Comparison of ENCODE assay signal across 8 cellular contexts in the genomic region with DNA sequence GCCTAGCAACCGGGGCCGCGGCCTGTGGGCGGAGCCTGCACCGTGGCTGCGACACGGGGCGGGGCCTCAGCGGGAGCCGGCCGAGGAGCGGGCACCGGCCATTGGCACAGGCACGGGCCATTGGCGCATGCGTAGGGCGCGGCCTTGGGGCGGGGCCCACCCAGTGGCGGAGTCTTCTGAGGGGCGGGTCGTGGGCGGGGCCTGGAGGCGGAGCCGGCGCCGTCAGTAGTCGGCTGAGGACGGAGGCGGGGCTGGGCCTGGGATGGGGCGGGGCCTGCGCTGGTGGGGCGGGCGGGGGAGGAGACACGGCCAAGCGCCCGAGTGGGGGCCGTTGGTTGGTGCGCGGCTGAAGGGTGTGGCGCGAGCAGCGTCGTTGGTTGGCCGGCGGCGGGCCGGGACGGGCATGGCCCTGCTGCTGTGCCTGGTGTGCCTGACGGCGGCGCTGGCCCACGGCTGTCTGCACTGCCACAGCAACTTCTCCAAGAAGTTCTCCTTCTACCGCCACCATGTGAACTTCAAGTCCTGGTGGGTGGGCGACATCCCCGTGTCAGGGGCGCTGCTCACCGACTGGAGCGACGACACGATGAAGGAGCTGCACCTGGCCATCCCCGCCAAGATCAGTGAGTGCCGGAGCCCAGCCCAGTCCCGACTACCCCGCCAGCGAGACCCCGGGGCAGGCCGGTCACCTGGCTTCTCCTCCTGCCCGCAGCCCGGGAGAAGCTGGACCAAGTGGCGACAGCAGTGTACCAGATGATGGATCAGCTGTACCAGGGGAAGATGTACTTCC. TPM values are rescaled to one million over a fixed set of nuclear protein-coding genes. Genes with fewer than 3 reads are reported as not detected.
A peak's percentile ranks its signal among the peaks of the same experiment; 100 is the strongest.
DNase-seq lines count a peak whose midpoint lies in the region; ATAC-seq and TF ChIP-seq lines count a peak whose summit lies in the region.

A gene with protein sequence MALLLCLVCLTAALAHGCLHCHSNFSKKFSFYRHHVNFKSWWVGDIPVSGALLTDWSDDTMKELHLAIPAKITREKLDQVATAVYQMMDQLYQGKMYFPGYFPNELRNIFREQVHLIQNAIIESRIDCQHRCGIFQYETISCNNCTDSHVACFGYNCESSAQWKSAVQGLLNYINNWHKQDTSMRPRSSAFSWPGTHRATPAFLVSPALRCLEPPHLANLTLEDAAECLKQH (plus strand): TSS at position 373 of the 787 bp plus-strand sequence. CDS start 31 bp downstream, at position 404.

- no peaks in the 10 kb centered on the region for H3K27me3 Mint-ChIP-seq in activated naive CD8-positive, alpha-beta T cell treated with anti-CD3 and anti-CD28 coated beads, Interleukin-2, amount 10 ng/mL, durations not matched to agents 7 days and 5 days

- TF ChIP-seq POLR2A in ovary (IDR thresholded peaks at IDR 0.05), result peak; percentile 48

- ATAC-seq in HG02678 (IDR thresholded peaks at IDR 0.05; ENCODE audit: unreplicated experiment) (peak; percentile 74), Right ventricle myocardium superior (ENCODE audit: poor library complexity) (peak; percentile 93)
- peak; percentile 88 for ATAC-seq in activated naive CD8-positive, alpha-beta T cell treated with anti-CD3 and anti-CD28 coated beads, Interleukin-2, amount 10 ng/mL, durations not matched to agents 7 days and 5 days (ENCODE audit: low read depth)

- WGBS in ovary, 3 donors, result 0 to 1% (median 0%) methylated on average over 38 to 71 of the region's 71 CpGs

- H3K27ac Mint-ChIP-seq in activated naive CD8-positive, alpha-beta T cell treated with anti-CD3 and anti-CD28 coated beads, Interleukin-2, amount 10 ng/mL, durations not matched to agents 7 days and 5 days, result peak within 1 kb of the TSS; percentile 96

- H3K27me3 ChIP-seq in ovary, result no peaks in the 10 kb centered on the region
- H3K27me3 ChIP-seq in tibial artery, result no peaks in the 10 kb centered on the region

- DNase-seq in NCI-H1105 (lab: John Stamatoyannopoulos, UW) (peak; percentile 96), SKM-1 treated with dmso at 0.1 percent for 144 hours (lab: John Stamatoyannopoulos, UW; ENCODE audit: unreplicated experiment) (peak; percentile 79), Right ventricle myocardium superior (peak; percentile 100), ovary (peak; percentile 99 to 100 (median 100)), tibial artery (peak; percentile 97 to 100)
- DNase-seq in activated naive CD8-positive, alpha-beta T cell treated with anti-CD3 and anti-CD28 coated beads, Interleukin-2, amount 10 ng/mL, durations not matched to agents 7 days and 5 days, result peak; percentile 100

- H3K9me3 Mint-ChIP-seq in activated naive CD8-positive, alpha-beta T cell treated with anti-CD3 and anti-CD28 coated beads, Interleukin-2, amount 10 ng/mL, durations not matched to agents 7 days and 5 days, result no peaks in the 10 kb centered on the region

- H3K36me3 Mint-ChIP-seq in activated naive CD8-positive, alpha-beta T cell treated with anti-CD3 and anti-CD28 coated beads, Interleukin-2, amount 10 ng/mL, durations not matched to agents 7 days and 5 days, result peaks cover 34% of the 10 kb centered on the region

- POLR2A ChIA-PET in activated naive CD8-positive, alpha-beta T cell treated with anti-CD3 and anti-CD28 coated beads, Interleukin-2, amount 10 ng/mL, durations not matched to agents 7 days and 5 days (lab: Charles Lee), result interaction anchor here (0.7 to 5.3 kb wide), 7 partner anchors 11 to 199 kb away, joined by 3 to 180 read pairs (median 5); a partner anchor contains a TSS

- no peaks in the 10 kb centered on the region for H3K9me3 ChIP-seq in ovary
- H3K9me3 ChIP-seq in tibial artery, result no peaks in the 10 kb centered on the region

- H3K4me1 ChIP-seq in ovary (ENCODE audit: insufficient read depth) (peaks cover 19% of the 10 kb centered on the region), tibial artery (peaks cover 4 to 48% (median 34%) of the 10 kb centered on the region in 4 donors)

- H3K4me3 Mint-ChIP-seq in activated naive CD8-positive, alpha-beta T cell treated with anti-CD3 and anti-CD28 coated beads, Interleukin-2, amount 10 ng/mL, durations not matched to agents 7 days and 5 days, result peak within 1 kb of the TSS; percentile 90

- peaks cover 11% of the 10 kb centered on the region for H3K4me1 Mint-ChIP-seq in activated naive CD8-positive, alpha-beta T cell treated with anti-CD3 and anti-CD28 coated beads, Interleukin-2, amount 10 ng/mL, durations not matched to agents 7 days and 5 days

- H3K4me3 ChIP-seq in ovary, result peak within 1 kb of the TSS; percentile 96
- peak within 1 kb of the TSS; percentile 63 to 90 for H3K4me3 ChIP-seq in tibial artery

- H3K36me3 ChIP-seq in ovary (no peaks in the 10 kb centered on the region), tibial artery (peaks cover 8 to 41% (median 26%) of the 10 kb centered on the region in 3 donors)

- TF ChIP-seq CTCF in GM12872 (IDR thresholded peaks at IDR 0.05; ENCODE audit: insufficient read depth, low read depth, low read length) (peak; percentile 63), ovary (IDR thresholded peaks at IDR 0.05) (peak in 2 of 3 donors; percentile 45 to 55), tibial artery (IDR thresholded peaks at IDR 0.05) (peak; percentile 41 to 44)

- H3K27ac ChIP-seq in ovary (peak within 1 kb of the TSS; percentile 68 to 88), tibial artery (peak within 1 kb of the TSS; percentile 90 to 97)

- intact Hi-C loops in Right ventricle myocardium superior (cut with DNase I), result no loop called here
- intact Hi-C loops in ovary (cut with DNase I), result loop anchor here in 1 of 4 donors (5.0 kb wide), 1 partner anchor 56 kb away; a partner anchor contains a TSS
- intact Hi-C loops in tibial artery (cut with DNase I; ENCODE audit: low total_unique reads), result no loop called here

- TF ChIP-seq EP300 in ovary (IDR thresholded peaks at IDR 0.05), result no peak

RNA-seq across cellular contexts. Expression of the gene that starts here (rescaled TPM):
- 10 to 100 TPM; 16.0 to 17.7 TPM for total RNA-seq in activated naive CD8-positive, alpha-beta T cell treated with anti-CD3 and anti-CD28 coated beads, Interleukin-2, amount 10 ng/mL, durations not matched to agents 7 days and 5 days
- total RNA-seq in Right ventricle myocardium superior (1.7 TPM), ovary (10 to 100 TPM in 5 of 7 donors, 1 to 10 TPM in 2; 4.5 to 24.5 (median 10.7) TPM)
- 10 to 100 TPM in 1 of 2 donors, 1 to 10 TPM in 1; 1.8 to 31.7 TPM for polyA plus RNA-seq in ovary

Comparison
In these comparisons a context has a peak if more than half of its experiments do, and no peak if none do; other contexts are left out.
1. Peak in every context shown above with its lines: DNase-seq, ATAC-seq, H3K4me3 ChIP-seq and H3K27ac ChIP-seq.